Comparison of ENCODE assay signal across 1 cellular context in genomic region chr20:47826006-47826405, GRCh38. TPM values are rescaled to one million over a fixed set of nuclear protein-coding genes. Genes with fewer than 3 reads are reported as not detected.
"Had no signal": no experiment of that assay in that cellular context is flagged by ENCODE, and none has a peak within 500 bp of the region (broad histone marks: within the 10 kb centered on the region; RNA-seq: fewer than 3 reads in every experiment).

No MANE protein-coding gene starts in this region.

RNA-seq across cellular contexts. Expression of gene SULF2, which starts 40.7 kb away (rescaled TPM):
- polyA plus RNA-seq: K562 had no signal
